Comparison of ENCODE assay signal across 21 cellular contexts in the genomic region with DNA sequence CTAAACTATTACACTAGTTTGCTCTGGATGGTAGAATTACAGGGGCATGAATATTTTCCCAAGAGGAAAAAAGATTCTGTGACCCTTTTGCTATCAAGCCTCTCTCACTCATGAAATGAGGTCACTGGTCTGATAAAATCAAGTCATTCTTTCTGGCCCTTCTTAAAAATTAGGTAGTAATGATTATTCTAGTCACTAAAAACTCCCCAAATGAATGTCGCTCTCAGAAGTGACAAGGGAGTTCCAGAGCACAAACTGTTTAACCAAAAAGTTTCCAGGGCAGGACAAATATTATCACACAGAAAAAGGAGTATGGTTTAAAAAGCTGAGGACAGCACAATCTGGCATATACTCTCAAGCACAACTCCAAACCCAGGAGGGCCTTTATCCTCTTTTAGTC. TPM values are rescaled to one million over a fixed set of nuclear protein-coding genes. Genes with fewer than 3 reads are reported as not detected.
DNase-seq lines count a peak whose midpoint lies in the region; ATAC-seq and TF ChIP-seq lines count a peak whose summit lies in the region.
"Had no signal": no experiment of that assay in that cellular context is flagged by ENCODE, and none has a peak within 500 bp of the region (broad histone marks: within the 10 kb centered on the region; RNA-seq: fewer than 3 reads in every experiment).

No MANE protein-coding gene starts in this region.

- TF ChIP-seq POLR2A in thyroid gland (IDR thresholded peaks at IDR 0.05): no peak

- POLR2A ChIA-PET in activated naive CD8-positive, alpha-beta T cell treated with anti-CD3 and anti-CD28 coated beads, Interleukin-2, amount 10 ng/mL, durations not matched to agents 7 days and 5 days (lab: Charles Lee): no interaction called here

- H3K36me3 Mint-ChIP-seq in activated naive CD8-positive, alpha-beta T cell treated with anti-CD3 and anti-CD28 coated beads, Interleukin-2, amount 10 ng/mL, durations not matched to agents 7 days and 5 days: peaks cover 39% of the 10 kb centered on the region
- H3K36me3 Mint-ChIP-seq in activated naive CD8-positive, alpha-beta T cell treated with anti-CD3 and anti-CD28 coated beads for 36 hours: peaks cover 15% of the 10 kb centered on the region
- peaks cover 30% of the 10 kb centered on the region for H3K36me3 Mint-ChIP-seq in activated naive CD8-positive, alpha-beta T cell treated with anti-CD3 and anti-CD28 coated beads, Interleukin-2, amount 50 U/mL, for 24 hours (ENCODE audit: low read depth)

- no peak for ATAC-seq in activated naive CD8-positive, alpha-beta T cell treated with anti-CD3 and anti-CD28 coated beads, Interleukin-2, amount 10 ng/mL, durations not matched to agents 7 days and 5 days (ENCODE audit: low read depth)
- peak; percentile 36 for ATAC-seq in HG02610 (IDR thresholded peaks at IDR 0.05; ENCODE audit: unreplicated experiment)
- ATAC-seq in activated naive CD8-positive, alpha-beta T cell treated with anti-CD3 and anti-CD28 coated beads, Interleukin-2, amount 50 U/mL, for 24 hours: no peak
- ATAC-seq: HCT116 had no signal

- H3K4me1 Mint-ChIP-seq in activated naive CD8-positive, alpha-beta T cell treated with anti-CD3 and anti-CD28 coated beads, Interleukin-2, amount 10 ng/mL, durations not matched to agents 7 days and 5 days: peaks cover 14% of the 10 kb centered on the region
- peaks cover 6% of the 10 kb centered on the region for H3K4me1 Mint-ChIP-seq in activated naive CD8-positive, alpha-beta T cell treated with anti-CD3 and anti-CD28 coated beads for 36 hours
- H3K4me1 Mint-ChIP-seq in activated naive CD8-positive, alpha-beta T cell treated with anti-CD3 and anti-CD28 coated beads, Interleukin-2, amount 50 U/mL, for 24 hours: peaks cover 17% of the 10 kb centered on the region

- WGBS in thyroid gland, 2 donors: 46 to 71% methylated on average over 1 of the region's 1 CpG

- peaks cover 0 to 11% of the 10 kb centered on the region in 2 donors for H3K4me1 ChIP-seq in thyroid gland
- H3K4me1 ChIP-seq: BLaER1 had no signal

- H3K9me3 ChIP-seq in thyroid gland: no peaks in the 10 kb centered on the region
- H3K9me3 ChIP-seq: BLaER1 had no signal

- peak overlapping the region in 1 of 3 donors; percentile 3 for H3K27ac ChIP-seq in thyroid gland
- H3K27ac ChIP-seq: BLaER1 had no signal

- H3K27me3 Mint-ChIP-seq in activated naive CD8-positive, alpha-beta T cell treated with anti-CD3 and anti-CD28 coated beads, Interleukin-2, amount 10 ng/mL, durations not matched to agents 7 days and 5 days: no peaks in the 10 kb centered on the region
- H3K27me3 Mint-ChIP-seq in activated naive CD8-positive, alpha-beta T cell treated with anti-CD3 and anti-CD28 coated beads for 36 hours: no peaks in the 10 kb centered on the region
- H3K27me3 Mint-ChIP-seq in activated naive CD8-positive, alpha-beta T cell treated with anti-CD3 and anti-CD28 coated beads, Interleukin-2, amount 50 U/mL, for 24 hours: no peaks in the 10 kb centered on the region
- H3K27me3 Mint-ChIP-seq: CD4-positive, alpha-beta T cell had no signal

- H3K4me3 ChIP-seq in thyroid gland (replicated peaks in 1 of 3): no peak overlapping the region
- H3K4me3 ChIP-seq: BLaER1 had no signal

- peak overlapping the region; percentile 42 for H3K27ac Mint-ChIP-seq in activated naive CD8-positive, alpha-beta T cell treated with anti-CD3 and anti-CD28 coated beads, Interleukin-2, amount 10 ng/mL, durations not matched to agents 7 days and 5 days
- H3K27ac Mint-ChIP-seq in activated naive CD8-positive, alpha-beta T cell treated with anti-CD3 and anti-CD28 coated beads for 36 hours: no peak overlapping the region
- peak overlapping the region; percentile 31 for H3K27ac Mint-ChIP-seq in activated naive CD8-positive, alpha-beta T cell treated with anti-CD3 and anti-CD28 coated beads, Interleukin-2, amount 50 U/mL, for 24 hours
- H3K27ac Mint-ChIP-seq: CD4-positive, alpha-beta T cell had no signal

- peaks cover 3 to 22% of the 10 kb centered on the region in 2 donors for H3K36me3 ChIP-seq in thyroid gland

- no peaks in the 10 kb centered on the region for H3K9me3 Mint-ChIP-seq in activated naive CD8-positive, alpha-beta T cell treated with anti-CD3 and anti-CD28 coated beads, Interleukin-2, amount 10 ng/mL, durations not matched to agents 7 days and 5 days
- no peaks in the 10 kb centered on the region for H3K9me3 Mint-ChIP-seq in activated naive CD8-positive, alpha-beta T cell treated with anti-CD3 and anti-CD28 coated beads for 36 hours
- H3K9me3 Mint-ChIP-seq in activated naive CD8-positive, alpha-beta T cell treated with anti-CD3 and anti-CD28 coated beads, Interleukin-2, amount 50 U/mL, for 24 hours: no peaks in the 10 kb centered on the region
- H3K9me3 Mint-ChIP-seq: CD4-positive, alpha-beta T cell had no signal

- H3K27me3 ChIP-seq in thyroid gland: no peaks in the 10 kb centered on the region
- H3K27me3 ChIP-seq: BLaER1 had no signal

- no peak overlapping the region for H3K4me3 Mint-ChIP-seq in activated naive CD8-positive, alpha-beta T cell treated with anti-CD3 and anti-CD28 coated beads, Interleukin-2, amount 10 ng/mL, durations not matched to agents 7 days and 5 days
- no peak overlapping the region for H3K4me3 Mint-ChIP-seq in activated naive CD8-positive, alpha-beta T cell treated with anti-CD3 and anti-CD28 coated beads for 36 hours
- no peak overlapping the region for H3K4me3 Mint-ChIP-seq in activated naive CD8-positive, alpha-beta T cell treated with anti-CD3 and anti-CD28 coated beads, Interleukin-2, amount 50 U/mL, for 24 hours
- H3K4me3 Mint-ChIP-seq: CD4-positive, alpha-beta T cell had no signal

- no peak for DNase-seq in activated naive CD8-positive, alpha-beta T cell treated with anti-CD3 and anti-CD28 coated beads, Interleukin-2, amount 10 ng/mL, durations not matched to agents 7 days and 5 days
- DNase-seq in activated naive CD8-positive, alpha-beta T cell treated with anti-CD3 and anti-CD28 coated beads for 36 hours: no peak
- DNase-seq in activated naive CD8-positive, alpha-beta T cell treated with anti-CD3 and anti-CD28 coated beads, Interleukin-2, amount 50 U/mL, for 24 hours: no peak
- DNase-seq in NCI-H82 (lab: John Stamatoyannopoulos, UW) (no peak), thyroid gland (no peak), ecto neural progenitor cell (ENCODE audit: low spot score) (no peak)
- DNase-seq: ACHN; CD4-positive, alpha-beta T cell; COR-L47; DMS79 treated with DMSO at 0.1 percent for 48 hours; IMR-90; MV-4-11; NCI-H1105 treated with DMSO at 0.1 percent for 48 hours; NCI-H2029 treated with DMSO at 0.1 percent for 48 hours; NCI-H2171; NCI-H446; NCI-H526; Right ventricle myocardium superior had no signal

- intact Hi-C loops in thyroid gland (cut with DNase I): no loop called here

- no peak for TF ChIP-seq CTCF in thyroid gland (IDR thresholded peaks at IDR 0.05)

RNA-seq across cellular contexts. Expression of gene ERMP1, which starts 12.5 kb away (rescaled TPM):
- 10 to 100 TPM; 26.5 to 27.7 TPM for total RNA-seq in activated naive CD8-positive, alpha-beta T cell treated with anti-CD3 and anti-CD28 coated beads, Interleukin-2, amount 10 ng/mL, durations not matched to agents 7 days and 5 days
- 1 to 10 TPM; 6.6 to 7.0 TPM for total RNA-seq in activated naive CD8-positive, alpha-beta T cell treated with anti-CD3 and anti-CD28 coated beads for 36 hours
- total RNA-seq in thyroid gland: 10 to 100 TPM; 68.3 to 79.5 (median 75.2) TPM
